In the genomic region with DNA sequence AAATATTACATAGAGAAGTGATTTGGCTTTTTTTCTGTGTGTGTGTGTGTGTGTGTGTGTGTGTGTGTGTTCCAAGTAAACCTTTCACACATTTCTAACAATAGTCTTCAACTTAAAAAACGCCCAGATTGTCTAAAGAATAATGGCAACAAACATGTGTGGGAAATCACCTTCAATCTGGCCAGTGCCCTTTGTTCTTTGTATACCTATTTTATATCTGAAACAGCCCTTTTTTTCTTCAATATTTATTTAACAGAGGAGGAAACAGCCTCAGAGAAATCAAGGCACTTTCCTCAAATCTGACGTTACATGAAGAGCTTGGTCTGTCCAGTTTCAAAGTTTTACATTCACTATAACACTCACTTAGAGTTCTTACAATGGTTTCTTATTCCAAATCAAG, we compare ENCODE assay signal across 23 cellular contexts. TPM values are rescaled to one million over a fixed set of nuclear protein-coding genes. Genes with fewer than 3 reads are reported as not detected.
DNase-seq lines count a peak whose midpoint lies in the region; ATAC-seq and TF ChIP-seq lines count a peak whose summit lies in the region.
"Had no signal": no experiment of that assay in that cellular context is flagged by ENCODE, and none has a peak within 500 bp of the region (broad histone marks: within the 10 kb centered on the region; RNA-seq: fewer than 3 reads in every experiment).

No MANE protein-coding gene starts in this region.

- intact Hi-C loops in Panc1 (cut with micrococcal nuclease; ENCODE audit: unreplicated experiment): no loop called here
- intact Hi-C loops in heart right ventricle (cut with DNase I): no loop called here

- H3K27me3 ChIP-seq in Panc1 (ENCODE audit: control insufficient read depth, insufficient read depth, low read length) (no peaks in the 10 kb centered on the region), heart right ventricle (peaks cover 0 to 4% (median 0%) of the 10 kb centered on the region in 7 donors)

- DNase-seq in Panc1 (ENCODE audit: low read depth, low spot score) (no peak), dermis microvascular lymphatic vessel endothelial cell (ENCODE audit: low read depth in 2 of 2) (peak; percentile 5 to 80), lung microvascular endothelial cell (ENCODE audit: low read depth in 2 of 2) (peak; percentile 17 to 44), heart right ventricle (no peak), NAMALWA (ENCODE audit: low spot score) (no peak)
- DNase-seq: 8988T; ACHN; AML-193; C1 segment of cervical spinal cord; Calu3; CD4-positive, alpha-beta memory T cell; COR-L47; DMS53; DMS79 treated with DMSO at 0.1 percent for 48 hours; GF-D8; GM23248; H7 had no signal

- H3K4me3 ChIP-seq in Panc1 (ENCODE audit: low read depth in 2 of 2, low read length in 2 of 2) (no peak overlapping the region), heart right ventricle (no peak overlapping the region)
- H3K4me3 ChIP-seq: A549, GM23248 had no signal

- H3K4me1 ChIP-seq in Panc1 (ENCODE audit: control insufficient read depth, insufficient read depth, low read length): peaks cover 6% of the 10 kb centered on the region; the same call in 1 of the 2 replicates
- no peaks in the 10 kb centered on the region for H3K4me1 ChIP-seq in heart right ventricle
- H3K4me1 ChIP-seq: A549 had no signal

- CTCF ChIA-PET in Panc1 (lab: Charles Lee): no interaction called here

- ATAC-seq in Panc1: no peak
- no peak for ATAC-seq in heart right ventricle
- no peak for ATAC-seq in GM19463 (IDR thresholded peaks at IDR 0.05; ENCODE audit: unreplicated experiment)
- ATAC-seq: A549 had no signal

- WGBS in heart right ventricle, 2 donors: 56 to 58% methylated on average over 2 of the region's 2 CpGs

- H3K36me3 ChIP-seq in Panc1 (ENCODE audit: control insufficient read depth, insufficient read depth, low read length): no peaks in the 10 kb centered on the region
- H3K36me3 ChIP-seq in heart right ventricle: no peaks in the 10 kb centered on the region

- in situ Hi-C loops in Panc1 (cut with HindIII; ENCODE audit: low pct_unique_long_range_greater_than_20kb, low sequenced_read_pairs): no loop called here

- POLR2A ChIA-PET in Panc1 (lab: Charles Lee): interaction anchor here (0.6 kb wide), 1 partner anchor 63 kb away, joined by 3 read pairs; no protein-coding TSS in a partner anchor

- H3K9me3 ChIP-seq in Panc1 (ENCODE audit: control insufficient read depth, insufficient read depth, low read depth, low read length) (no peaks in the 10 kb centered on the region), heart right ventricle (no peaks in the 10 kb centered on the region)
- H3K9me3 ChIP-seq: A549 had no signal

- BruUV-seq in Panc1 (replicated peaks; lab: Mats Ljungman, UMichigan): no TSS peak

- TF ChIP-seq CTCF in Panc1 (IDR thresholded peaks at IDR 0.05): no peak
- no peak for TF ChIP-seq CTCF in heart right ventricle (IDR thresholded peaks at IDR 0.05)

- H3K27ac ChIP-seq in Panc1 (ENCODE audit: low read length) (peak overlapping the region; percentile 67; the same call in 1 of the 2 replicates), heart right ventricle (no peak overlapping the region)
- H3K27ac ChIP-seq: A549, GM23248 had no signal

RNA-seq across cellular contexts. Expression of a gene that starts 25.3 kb away (rescaled TPM):
- total RNA-seq in Panc1 (2021; ENCODE audit: unreplicated experiment): not detected
- polyA plus RNA-seq in Panc1 (2012; ENCODE audit: insufficient read length): not detected
- not detected in 2 replicates for total RNA-seq in dermis microvascular lymphatic vessel endothelial cell
- not detected in 2 replicates for total RNA-seq in lung microvascular endothelial cell
- total RNA-seq in heart right ventricle: not detected
- not detected for polyA plus RNA-seq in heart right ventricle
- total RNA-seq: Calu3; CD4-positive, alpha-beta memory T cell; Daoy; G401; GM23248; H1; H7 had no signal
- polyA plus RNA-seq: A549; BJ; CD4-positive, alpha-beta memory T cell; GM23248; H1 had no signal

Comparison
In these comparisons a context has a peak if more than half of its experiments do, and no peak if none do; other contexts are left out.
1. DNase-seq: peak in dermis microvascular lymphatic vessel endothelial cell (2 of 2) and lung microvascular endothelial cell (2 of 2); none in Panc1 (single experiment), heart right ventricle (0 of 2) and NAMALWA (single experiment).